Comparison of ENCODE assay signal across 8 cellular contexts in genomic region chr14:60981626-60982455, GRCh38. TPM values are rescaled to one million over a fixed set of nuclear protein-coding genes. Genes with fewer than 3 reads are reported as not detected.
DNase-seq lines count a peak whose midpoint lies in the region; ATAC-seq and TF ChIP-seq lines count a peak whose summit lies in the region.

No MANE protein-coding gene starts in this region.

- peaks cover 0 to 19% (median 15%) of the 10 kb centered on the region in 11 experiments; a peak in 15 of 22 replicates for H3K27me3 ChIP-seq in BLaER1 treated with 17β-estradiol and CSF1 and Interleukin-3, amounts not matched to agents 10 nM and 100 nM
- H3K27me3 ChIP-seq in HAP-1 (ENCODE audit: low read depth) (no peaks in the 10 kb centered on the region), right atrium auricular region (no peaks in the 10 kb centered on the region), skeletal muscle satellite cell (ENCODE audit: control insufficient read depth, insufficient read depth, low read length) (no peaks in the 10 kb centered on the region)

- in situ Hi-C loops in HAP-1 (cut with MboI; ENCODE audit: low sequenced_read_pairs): loop anchor here (25.0 kb wide), 1 partner anchor 345 kb away; the partner anchor contains the start of gene SIX1

- no peak for TF ChIP-seq CTCF in right atrium auricular region (IDR thresholded peaks at IDR 0.05)

- peak overlapping the region in 6 of 11 experiments; percentile 40 to 77 (median 63); a peak in 11 of 22 replicates for H3K27ac ChIP-seq in BLaER1 treated with 17β-estradiol and CSF1 and Interleukin-3, amounts not matched to agents 10 nM and 100 nM
- H3K27ac ChIP-seq in SK-N-MC: peak overlapping the region; percentile 2; the same call in 1 of the 2 replicates
- peak overlapping the region; percentile 83 to 89 for H3K27ac ChIP-seq in right atrium auricular region

- peaks cover 0 to 16% (median 11%) of the 10 kb centered on the region in 11 experiments; a peak in 15 of 22 replicates for H3K9me3 ChIP-seq in BLaER1 treated with 17β-estradiol and CSF1 and Interleukin-3, amounts not matched to agents 10 nM and 100 nM (replicated peaks in 1 of 11)
- H3K9me3 ChIP-seq in HAP-1 (no peaks in the 10 kb centered on the region), SK-N-MC (ENCODE audit: low read depth, low read length) (no peaks in the 10 kb centered on the region), right atrium auricular region (no peaks in the 10 kb centered on the region), skeletal muscle satellite cell (replicated peaks; ENCODE audit: low read length) (no peaks in the 10 kb centered on the region)

- DNase-seq in HAP-1 (ENCODE audit: low spot score in 2 of 2) (peak; percentile 24 to 52), SK-N-MC (ENCODE audit: low read depth, low spot score) (no peak), right atrium auricular region (ENCODE audit: low spot score) (no peak), NCI-H2171 treated with DMSO at 0.1 percent for 48 hours (lab: John Stamatoyannopoulos, UW) (no peak)

- H3K4me3 ChIP-seq in BLaER1 treated with 17β-estradiol and CSF1 and Interleukin-3, amounts not matched to agents 10 nM and 100 nM: peak overlapping the region; percentile 65 to 71 (median 68)
- H3K4me3 ChIP-seq in HAP-1 (peak overlapping the region; percentile 74), SK-N-MC (peak overlapping the region; percentile 91), right atrium auricular region (peak overlapping the region; percentile 63 to 80), skeletal muscle satellite cell (ENCODE audit: low read length) (peak overlapping the region; percentile 87)

- peak overlapping the region; percentile 58 to 78 (median 71); a peak in 21 of 22 replicates for H3K9ac ChIP-seq in BLaER1 treated with 17β-estradiol and CSF1 and Interleukin-3, amounts not matched to agents 10 nM and 100 nM
- H3K9ac ChIP-seq in SK-N-MC (ENCODE audit: insufficient read length): peak overlapping the region; percentile 96
- peak overlapping the region; percentile 90 for H3K9ac ChIP-seq in skeletal muscle satellite cell (ENCODE audit: low read depth, low read length)

- no peaks in the 10 kb centered on the region for H4K20me1 ChIP-seq in BLaER1 treated with 17β-estradiol and CSF1 and Interleukin-3, amounts not matched to agents 10 nM and 100 nM

- peak overlapping the region; percentile 64 to 98 (median 81) for H3K4me2 ChIP-seq in BLaER1 treated with 17β-estradiol and CSF1 and Interleukin-3, amounts not matched to agents 10 nM and 100 nM
- peak overlapping the region; percentile 93 for H3K4me2 ChIP-seq in skeletal muscle satellite cell (ENCODE audit: low read length)

- ATAC-seq in GM19452 (IDR thresholded peaks at IDR 0.05; ENCODE audit: unreplicated experiment) (no peak), HG02981 (IDR thresholded peaks at IDR 0.05; ENCODE audit: unreplicated experiment) (no peak)

- H3K36me3 ChIP-seq in BLaER1 treated with 17β-estradiol and CSF1 and Interleukin-3, amounts not matched to agents 10 nM and 100 nM: peaks cover 0 to 18% (median 0%) of the 10 kb centered on the region in 11 experiments; a peak in 5 of 22 replicates
- H3K36me3 ChIP-seq in HAP-1 (replicated peaks) (peaks cover 14% of the 10 kb centered on the region), SK-N-MC (ENCODE audit: insufficient read depth, low read length) (peaks cover 46% of the 10 kb centered on the region), right atrium auricular region (peaks cover 9% of the 10 kb centered on the region), skeletal muscle satellite cell (ENCODE audit: insufficient read depth, low read length) (peaks cover 27% of the 10 kb centered on the region)

- peaks cover 0 to 82% (median 10%) of the 10 kb centered on the region in 10 experiments; a peak in 17 of 20 replicates for H3K4me1 ChIP-seq in BLaER1 treated with 17β-estradiol and CSF1 and Interleukin-3, amounts not matched to agents 10 nM and 100 nM
- peaks cover 26% of the 10 kb centered on the region for H3K4me1 ChIP-seq in HAP-1
- peaks cover 0 to 46% of the 10 kb centered on the region in 2 donors for H3K4me1 ChIP-seq in right atrium auricular region
- peaks cover 43% of the 10 kb centered on the region for H3K4me1 ChIP-seq in skeletal muscle satellite cell (ENCODE audit: control insufficient read depth, insufficient read depth, low read length)

RNA-seq across cellular contexts. Expression of gene SLC38A6, which starts 0.8 kb away (rescaled TPM):
- 1 to 10 TPM; 5.7 to 6.9 TPM for total RNA-seq in right atrium auricular region
- 41.7 and 55.3 TPM in 2 replicates for total RNA-seq in skeletal muscle satellite cell (2012; rRNA removed)

RNA-seq across cellular contexts. Expression of gene TRMT5, which starts 1.0 kb away (rescaled TPM):
- 1 to 10 TPM; 4.2 to 4.6 TPM for total RNA-seq in right atrium auricular region
- total RNA-seq in skeletal muscle satellite cell (2012; rRNA removed): 13.8 and 16.2 TPM in 2 replicates

Comparison
In these comparisons a context has a peak if more than half of its experiments do, and no peak if none do; other contexts are left out.
1. H3K27ac ChIP-seq: peak in every context shown above with its lines; median percentile 86 in right atrium auricular region; 63 in BLaER1 treated with 17β-estradiol and CSF1 and Interleukin-3, amounts not matched to agents 10 nM and 100 nM; 2 in SK-N-MC.
2. DNase-seq: peak in HAP-1 (2 of 2); none in SK-N-MC (single experiment), right atrium auricular region (single experiment) and NCI-H2171 treated with DMSO at 0.1 percent for 48 hours (single experiment).
3. Peak in every context shown above with its lines, with median percentiles within 50 percentile points of each other: H3K4me3 ChIP-seq and H3K9ac ChIP-seq.